Comparison of ENCODE assay signal across 20 cellular contexts in the genomic region with DNA sequence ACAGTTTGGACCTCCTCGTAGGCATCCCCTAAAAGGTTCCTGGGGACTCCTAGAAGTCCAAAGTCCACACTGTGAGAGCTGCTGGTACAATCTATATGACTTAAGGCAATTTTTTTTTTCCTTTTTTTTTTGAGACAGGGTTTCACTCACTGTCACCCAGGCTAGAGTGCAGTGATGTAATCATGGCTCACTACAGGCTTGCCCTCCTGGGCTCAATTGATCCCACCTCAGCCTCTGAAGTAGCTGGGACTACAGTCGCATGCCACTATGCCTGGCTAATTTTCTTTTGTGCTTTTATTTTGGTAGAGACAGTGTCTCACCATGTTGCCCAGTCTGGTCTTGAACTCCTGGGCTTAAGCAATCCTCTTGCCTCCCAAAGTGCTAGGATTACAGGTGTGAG. TPM values are rescaled to one million over a fixed set of nuclear protein-coding genes. Genes with fewer than 3 reads are reported as not detected.
"Had no signal": no experiment of that assay in that cellular context is flagged by ENCODE, and none has a peak within 500 bp of the region (broad histone marks: within the 10 kb centered on the region; RNA-seq: fewer than 3 reads in every experiment).

No MANE protein-coding gene starts in this region.

- H3K9me3 ChIP-seq: esophagus squamous epithelium, gastroesophageal sphincter, left ventricle myocardium inferior, lower lobe of right lung, suprapubic skin, tibial artery, upper lobe of left lung, vagina had no signal

- H3K4me2 ChIP-seq: smooth muscle cell had no signal

- FAIRE-seq: keratinocyte had no signal

- H3K4me3 ChIP-seq: esophagus squamous epithelium, gastroesophageal sphincter, left ventricle myocardium inferior, lower lobe of right lung, smooth muscle cell, suprapubic skin, tibial artery, upper lobe of left lung, vagina had no signal

- DNase-seq: effector memory CD8-positive, alpha-beta T cell; esophagus squamous epithelium; foreskin fibroblast; glutamatergic neuron; left cardiac atrium; left ventricle myocardium inferior; lower lobe of right lung; natural killer cell; posterior cingulate gyrus; right cardiac atrium; stimulated activated CD4-positive, alpha-beta T cell treated with anti-CD3 and anti-CD28 coated beads, Interleukin-2, amount 100 ng/mL, for 48 hours; stimulated activated naive CD8-positive, alpha-beta T cell treated with anti-CD3 and anti-CD28 coated beads, Interleukin-15, Interleukin-2, amounts not matched to agents 100 U/mL and 50 U/mL, for 24 hours; tibial artery; upper lobe of left lung had no signal

- ATAC-seq: effector memory CD8-positive, alpha-beta T cell; gastroesophageal sphincter; left cardiac atrium; lower lobe of right lung; natural killer cell; right cardiac atrium; stimulated activated naive CD8-positive, alpha-beta T cell treated with anti-CD3 and anti-CD28 coated beads, Interleukin-15, Interleukin-2, amounts not matched to agents 100 U/mL and 50 U/mL, for 24 hours had no signal

- H3K27ac ChIP-seq: epithelial cell of prostate, esophagus squamous epithelium, gastroesophageal sphincter, left ventricle myocardium inferior, lower lobe of right lung, suprapubic skin, tibial artery, upper lobe of left lung, vagina had no signal

RNA-seq across cellular contexts. Expression of a gene that starts 4.6 kb away (rescaled TPM):
- polyA plus RNA-seq: smooth muscle cell had no signal
